17 cellular contexts compared by ENCODE assay signal in the genomic region with DNA sequence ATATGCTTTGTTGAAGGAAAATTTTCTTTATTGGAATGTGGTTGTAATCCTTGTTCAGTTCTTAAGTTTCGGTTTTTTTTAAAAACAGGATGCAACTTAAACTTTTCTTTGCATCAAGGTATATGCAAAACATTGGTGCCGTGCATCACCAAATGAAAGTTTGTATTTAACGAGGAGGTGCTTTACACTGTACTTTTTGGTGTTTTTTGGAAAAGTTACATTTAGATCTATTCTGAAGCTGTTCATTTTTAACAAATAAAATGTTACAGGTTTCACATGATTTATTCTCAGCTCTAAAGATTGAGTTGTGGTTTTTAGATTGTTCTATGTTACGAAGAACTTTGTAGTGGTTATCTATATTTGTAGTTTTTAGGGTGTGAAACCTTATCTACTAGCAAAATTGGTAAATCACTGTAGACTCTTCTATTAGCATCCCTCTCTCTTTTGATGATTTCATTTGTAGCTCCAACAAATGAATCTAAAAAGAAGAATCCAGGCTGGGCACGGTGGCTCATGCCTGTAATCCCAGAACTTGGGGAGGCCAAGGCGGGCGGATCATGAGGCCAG. TPM values are rescaled to one million over a fixed set of nuclear protein-coding genes. Genes with fewer than 3 reads are reported as not detected.
DNase-seq lines count a peak whose midpoint lies in the region; ATAC-seq and TF ChIP-seq lines count a peak whose summit lies in the region.
"Had no signal": no experiment of that assay in that cellular context is flagged by ENCODE, and none has a peak within 500 bp of the region (broad histone marks: within the 10 kb centered on the region; RNA-seq: fewer than 3 reads in every experiment).

No MANE protein-coding gene starts in this region.

- H3K9me3 Mint-ChIP-seq in activated CD4-positive, alpha-beta memory T cell treated with anti-CD3 and anti-CD28 coated beads for 36 hours = no peaks in the 10 kb centered on the region
- H3K9me3 Mint-ChIP-seq in activated CD4-positive, alpha-beta memory T cell treated with anti-CD3 and anti-CD28 coated beads, Interleukin-2, amount 10 ng/mL, durations not matched to agents 7 days and 5 days = no peaks in the 10 kb centered on the region
- no peaks in the 10 kb centered on the region for H3K9me3 Mint-ChIP-seq in naive thymus-derived CD4-positive, alpha-beta T cell

- TF ChIP-seq POLR2A in esophagus squamous epithelium (IDR thresholded peaks at IDR 0.05) = no peak

- TF ChIP-seq CTCF in GM12865 (IDR thresholded peaks at IDR 0.05; ENCODE audit: insufficient read depth, low read depth, low read length, missing control alignments) = no peak
- TF ChIP-seq CTCF in esophagus squamous epithelium (IDR thresholded peaks at IDR 0.05) = no peak

- peaks cover 13% of the 10 kb centered on the region for H3K36me3 Mint-ChIP-seq in activated CD4-positive, alpha-beta memory T cell treated with anti-CD3 and anti-CD28 coated beads for 36 hours
- peaks cover 24% of the 10 kb centered on the region for H3K36me3 Mint-ChIP-seq in activated CD4-positive, alpha-beta memory T cell treated with anti-CD3 and anti-CD28 coated beads, Interleukin-2, amount 10 ng/mL, durations not matched to agents 7 days and 5 days (ENCODE audit: low read depth)
- peaks cover 2% of the 10 kb centered on the region for H3K36me3 Mint-ChIP-seq in T-helper 17 cell (ENCODE audit: low read depth)
- H3K36me3 Mint-ChIP-seq in naive thymus-derived CD4-positive, alpha-beta T cell = peaks cover 0 to 23% (median 4%) of the 10 kb centered on the region in 5 donors

- no peaks in the 10 kb centered on the region for H3K9me3 ChIP-seq in T-helper 17 cell (ENCODE audit: control insufficient read depth, low read length, poor library complexity, severe bottlenecking)
- H3K9me3 ChIP-seq in naive thymus-derived CD4-positive, alpha-beta T cell (ENCODE audit: control insufficient read depth in 2 of 3, low read length in 3 of 3) = no peaks in the 10 kb centered on the region
- H3K9me3 ChIP-seq in esophagus squamous epithelium = no peaks in the 10 kb centered on the region

- no peaks in the 10 kb centered on the region for H3K4me1 ChIP-seq in naive thymus-derived CD4-positive, alpha-beta T cell (ENCODE audit: control insufficient read depth in 2 of 2, insufficient read depth in 2 of 2, low read length in 2 of 2)
- peaks cover 0 to 12% (median 0%) of the 10 kb centered on the region in 3 donors for H3K4me1 ChIP-seq in esophagus squamous epithelium

- WGBS in esophagus squamous epithelium, 2 donors = 80 to 93% methylated on average over 5 to 7 of the region's 7 CpGs

- intact Hi-C loops in activated CD4-positive, alpha-beta memory T cell treated with anti-CD3 and anti-CD28 coated beads for 36 hours (cut with micrococcal nuclease) = no loop called here
- intact Hi-C loops in naive thymus-derived CD4-positive, alpha-beta T cell (cut with micrococcal nuclease) = loop anchor here in 1 of 2 donors (2.0 kb wide), 1 partner anchor 19 kb away; no protein-coding TSS in a partner anchor
- intact Hi-C loops in esophagus squamous epithelium (cut with DNase I) = no loop called here

- H3K4me3 Mint-ChIP-seq in activated CD4-positive, alpha-beta memory T cell treated with anti-CD3 and anti-CD28 coated beads for 36 hours = no peak overlapping the region
- H3K4me3 Mint-ChIP-seq in activated CD4-positive, alpha-beta memory T cell treated with anti-CD3 and anti-CD28 coated beads, Interleukin-2, amount 10 ng/mL, durations not matched to agents 7 days and 5 days = no peak overlapping the region
- peak overlapping the region; percentile 75 for H3K4me3 Mint-ChIP-seq in T-helper 17 cell
- no peak overlapping the region for H3K4me3 Mint-ChIP-seq in naive thymus-derived CD4-positive, alpha-beta T cell

- H3K27me3 ChIP-seq in naive thymus-derived CD4-positive, alpha-beta T cell (ENCODE audit: control insufficient read depth in 2 of 2, insufficient read depth in 2 of 2, low read length in 2 of 2) = no peaks in the 10 kb centered on the region
- H3K27me3 ChIP-seq in esophagus squamous epithelium = no peaks in the 10 kb centered on the region
- H3K27me3 ChIP-seq: BLaER1 treated with 17β-estradiol and CSF1 and Interleukin-3, amounts not matched to agents 10 nM and 100 nM had no signal

- POLR2A ChIA-PET in activated CD4-positive, alpha-beta memory T cell treated with anti-CD3 and anti-CD28 coated beads for 36 hours (lab: Charles Lee) = no interaction called here
- POLR2A ChIA-PET in activated CD4-positive, alpha-beta memory T cell treated with anti-CD3 and anti-CD28 coated beads, Interleukin-2, amount 10 ng/mL, durations not matched to agents 7 days and 5 days (lab: Charles Lee) = interaction anchor here (1.3 to 1.9 kb wide), 2 partner anchors 7 to 33 kb away, joined by 5 to 11 read pairs; a partner anchor contains a TSS
- POLR2A ChIA-PET in naive thymus-derived CD4-positive, alpha-beta T cell (lab: Charles Lee) = interaction anchor here (2.1 kb wide), 1 partner anchor 7 kb away, joined by 11 read pairs; a partner anchor contains a TSS

- CTCF ChIA-PET in activated CD4-positive, alpha-beta memory T cell treated with anti-CD3 and anti-CD28 coated beads for 36 hours (lab: Charles Lee) = interaction anchor here (1.8 kb wide), 1 partner anchor 9 kb away, joined by 6 read pairs; no protein-coding TSS in a partner anchor
- CTCF ChIA-PET in activated CD4-positive, alpha-beta memory T cell treated with anti-CD3 and anti-CD28 coated beads, Interleukin-2, amount 10 ng/mL, durations not matched to agents 7 days and 5 days (lab: Charles Lee) = interaction anchor here (2.7 kb wide), 1 partner anchor 17 kb away, joined by 10 read pairs; no protein-coding TSS in a partner anchor
- CTCF ChIA-PET in naive thymus-derived CD4-positive, alpha-beta T cell (lab: Charles Lee) = no interaction called here

- peaks cover 7 to 27% (median 9%) of the 10 kb centered on the region in 3 experiments for H3K36me3 ChIP-seq in naive thymus-derived CD4-positive, alpha-beta T cell (ENCODE audit: control insufficient read depth in 2 of 3, insufficient read depth in 3 of 3, low read length in 3 of 3)
- H3K36me3 ChIP-seq in esophagus squamous epithelium = peaks cover 7 to 73% (median 20%) of the 10 kb centered on the region in 3 donors

- no peak overlapping the region for H3K27ac ChIP-seq in naive thymus-derived CD4-positive, alpha-beta T cell (ENCODE audit: low read depth, low read length)
- no peak overlapping the region for H3K27ac ChIP-seq in esophagus squamous epithelium
- H3K27ac ChIP-seq: BLaER1 treated with 17β-estradiol and CSF1 and Interleukin-3, amounts not matched to agents 10 nM and 100 nM had no signal

- peak overlapping the region; percentile 19 for H3K27ac Mint-ChIP-seq in activated CD4-positive, alpha-beta memory T cell treated with anti-CD3 and anti-CD28 coated beads for 36 hours
- H3K27ac Mint-ChIP-seq in activated CD4-positive, alpha-beta memory T cell treated with anti-CD3 and anti-CD28 coated beads, Interleukin-2, amount 10 ng/mL, durations not matched to agents 7 days and 5 days = no peak overlapping the region
- H3K27ac Mint-ChIP-seq in T-helper 17 cell = peak overlapping the region; percentile 77
- H3K27ac Mint-ChIP-seq in naive thymus-derived CD4-positive, alpha-beta T cell = peak overlapping the region in 6 of 9 donors; percentile 16 to 86 (median 74)

- H3K4me1 Mint-ChIP-seq in activated CD4-positive, alpha-beta memory T cell treated with anti-CD3 and anti-CD28 coated beads for 36 hours (ENCODE audit: low read depth) = no peaks in the 10 kb centered on the region
- H3K4me1 Mint-ChIP-seq in activated CD4-positive, alpha-beta memory T cell treated with anti-CD3 and anti-CD28 coated beads, Interleukin-2, amount 10 ng/mL, durations not matched to agents 7 days and 5 days = peaks cover 2% of the 10 kb centered on the region
- H3K4me1 Mint-ChIP-seq in T-helper 17 cell = peaks cover 8% of the 10 kb centered on the region
- peaks cover 0 to 17% (median 5%) of the 10 kb centered on the region in 7 donors for H3K4me1 Mint-ChIP-seq in naive thymus-derived CD4-positive, alpha-beta T cell

- ATAC-seq in T-helper 17 cell (no peak), HG02798 (IDR thresholded peaks at IDR 0.05; ENCODE audit: poor library complexity, unreplicated experiment) (no peak)
- ATAC-seq in naive thymus-derived CD4-positive, alpha-beta T cell = no peak

- no peaks in the 10 kb centered on the region for H3K27me3 Mint-ChIP-seq in activated CD4-positive, alpha-beta memory T cell treated with anti-CD3 and anti-CD28 coated beads for 36 hours
- H3K27me3 Mint-ChIP-seq in activated CD4-positive, alpha-beta memory T cell treated with anti-CD3 and anti-CD28 coated beads, Interleukin-2, amount 10 ng/mL, durations not matched to agents 7 days and 5 days = no peaks in the 10 kb centered on the region
- no peaks in the 10 kb centered on the region for H3K27me3 Mint-ChIP-seq in T-helper 17 cell
- no peaks in the 10 kb centered on the region for H3K27me3 Mint-ChIP-seq in naive thymus-derived CD4-positive, alpha-beta T cell

- DNase-seq in activated CD4-positive, alpha-beta memory T cell treated with anti-CD3 and anti-CD28 coated beads for 36 hours = no peak
- no peak for DNase-seq in activated CD4-positive, alpha-beta memory T cell treated with anti-CD3 and anti-CD28 coated beads, Interleukin-2, amount 10 ng/mL, durations not matched to agents 7 days and 5 days
- peak; percentile 50 for DNase-seq in GM12865 (ENCODE audit: low read depth)
- no peak for DNase-seq in T-helper 17 cell
- no peak for DNase-seq in naive thymus-derived CD4-positive, alpha-beta T cell
- no peak for DNase-seq in esophagus squamous epithelium (lab: John Stamatoyannopoulos, UW)
- DNase-seq in NCI-H69 (lab: John Stamatoyannopoulos, UW) = no peak
- DNase-seq: 8988T, DMS79 treated with DMSO at 0.1 percent for 48 hours, GDM1, KG1, NCI-H1092 treated with DMSO at 0.1 percent for 48 hours, NCI-H1694 treated with DMSO at 0.1 percent for 48 hours, NCI-H510A treated with DMSO at 0.1 percent for 48 hours, SHP77 treated with DMSO at 0.1 percent for 48 hours had no signal

- H3K4me3 ChIP-seq in GM12865 (ENCODE audit: low read depth, low read length) (peak overlapping the region; percentile 38), esophagus squamous epithelium (no peak overlapping the region)
- H3K4me3 ChIP-seq in naive thymus-derived CD4-positive, alpha-beta T cell (ENCODE audit: low read length) = no peak overlapping the region
- H3K4me3 ChIP-seq: BLaER1 treated with 17β-estradiol and CSF1 and Interleukin-3, amounts not matched to agents 10 nM and 100 nM had no signal

RNA-seq across cellular contexts. Expression of a gene that starts 7.0 kb away (rescaled TPM):
- 10 to 100 TPM; 50.1 to 51.1 TPM for total RNA-seq in activated CD4-positive, alpha-beta memory T cell treated with anti-CD3 and anti-CD28 coated beads for 36 hours
- 10 to 100 TPM; 58.5 to 65.8 TPM for total RNA-seq in activated CD4-positive, alpha-beta memory T cell treated with anti-CD3 and anti-CD28 coated beads, Interleukin-2, amount 10 ng/mL, durations not matched to agents 7 days and 5 days
- total RNA-seq in T-helper 17 cell = 10 to 100 TPM; 48.6 to 56.8 TPM
- 10 to 100 TPM; 43.5 to 75.5 (median 68.5) TPM for total RNA-seq in naive thymus-derived CD4-positive, alpha-beta T cell
- 10 to 100 TPM; 13.5 to 35.2 TPM for polyA plus RNA-seq in naive thymus-derived CD4-positive, alpha-beta T cell
- 100 to 1,000 TPM in 1 of 4 donors, 10 to 100 TPM in 3; 15.0 to 197 (median 23.2) TPM for total RNA-seq in esophagus squamous epithelium

RNA-seq across cellular contexts. Expression of a gene that starts 34.4 kb away (rescaled TPM):
- total RNA-seq in activated CD4-positive, alpha-beta memory T cell treated with anti-CD3 and anti-CD28 coated beads for 36 hours = 10 to 100 TPM; 35.5 to 39.9 TPM
- 10 to 100 TPM; 41.7 to 45.1 TPM for total RNA-seq in activated CD4-positive, alpha-beta memory T cell treated with anti-CD3 and anti-CD28 coated beads, Interleukin-2, amount 10 ng/mL, durations not matched to agents 7 days and 5 days
- total RNA-seq in T-helper 17 cell (10 to 100 TPM; 52.0 to 67.1 TPM), esophagus squamous epithelium (10 to 100 TPM; 46.4 to 62.0 (median 52.6) TPM)
- 10 to 100 TPM; 45.6 to 63.4 (median 58.0) TPM for total RNA-seq in naive thymus-derived CD4-positive, alpha-beta T cell
- polyA plus RNA-seq in naive thymus-derived CD4-positive, alpha-beta T cell = 100 to 1,000 TPM in 1 of 2 donors, 10 to 100 TPM in 1; 81.0 to 102 TPM

RNA-seq across cellular contexts. Expression of a gene that starts 47.4 kb away (rescaled TPM):
- total RNA-seq in activated CD4-positive, alpha-beta memory T cell treated with anti-CD3 and anti-CD28 coated beads for 36 hours = 10 to 100 TPM; 32.9 to 33.3 TPM
- total RNA-seq in activated CD4-positive, alpha-beta memory T cell treated with anti-CD3 and anti-CD28 coated beads, Interleukin-2, amount 10 ng/mL, durations not matched to agents 7 days and 5 days = 10 to 100 TPM; 46.8 to 47.4 TPM
- total RNA-seq in T-helper 17 cell (10 to 100 TPM; 40.2 to 41.7 TPM), esophagus squamous epithelium (10 to 100 TPM; 26.9 to 44.3 (median 35.0) TPM)
- 10 to 100 TPM; 43.3 to 61.7 (median 52.9) TPM for total RNA-seq in naive thymus-derived CD4-positive, alpha-beta T cell
- polyA plus RNA-seq in naive thymus-derived CD4-positive, alpha-beta T cell = 10 to 100 TPM; 23.2 to 40.2 TPM
